ENCODE assay signal across 1 cellular context in genomic region chr5:98796197-98796972, GRCh38.
A peak's percentile ranks its signal among the peaks of the same experiment; 100 is the strongest.
TF ChIP-seq lines count a peak whose summit lies in the region.

No MANE protein-coding gene starts in this region.

TF ChIP-seq in H1, 55 proteins besides CTCF, POLR2A, EP300 and RAD21:
- TF ChIP-seq CHD2 (IDR thresholded peaks at IDR 0.05; ENCODE audit: low read length) (peak; percentile 43; the same call in 1 of the 2 replicates), RBBP5 (IDR thresholded peaks at IDR 0.05; ENCODE audit: borderline replicate concordance, low read depth, low read length) (no peak), ATF2 (IDR thresholded peaks at IDR 0.05; ENCODE audit: low read length) (0 out of 2 replicates have a peak, but pooled peaks have one; percentile 31), TCF12 (IDR thresholded peaks at IDR 0.05; ENCODE audit: low read depth, low read length) (no peak), JUN (IDR thresholded peaks at IDR 0.05; ENCODE audit: low read depth, low read length) (peak; percentile 54; the same call in 1 of the 2 replicates), CHD7 (IDR thresholded peaks at IDR 0.05; ENCODE audit: insufficient replicate concordance, low read length) (peak; percentile 75), TEAD4 (IDR thresholded peaks at IDR 0.05; ENCODE audit: low read depth, low read length) (peak; percentile 88), JUND (IDR thresholded peaks at IDR 0.05; ENCODE audit: low read length) (peak; percentile 76)
